8 cellular contexts compared by ENCODE assay signal in the genomic region with DNA sequence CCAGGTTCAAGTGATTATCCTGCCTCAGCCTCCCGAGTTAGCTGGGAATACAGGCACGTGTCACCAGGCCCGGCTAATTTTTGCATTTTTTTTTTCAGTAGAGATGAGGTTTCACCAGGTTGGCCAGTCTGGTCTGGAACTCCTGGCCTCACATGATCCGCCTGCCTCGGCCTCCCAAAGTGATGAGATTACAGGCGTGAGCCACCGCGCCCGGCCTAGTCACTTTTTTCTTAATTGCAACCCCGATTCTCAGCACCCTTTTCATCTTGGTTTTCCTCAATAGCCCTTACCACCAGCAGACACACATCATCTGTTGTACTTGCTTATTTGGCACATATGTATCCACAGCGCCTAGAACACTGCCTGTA.
DNase-seq lines count a peak whose midpoint lies in the region; TF ChIP-seq lines count a peak whose summit lies in the region.

No MANE protein-coding gene starts in this region.

- no peak for TF ChIP-seq CTCF in GM12864 (IDR thresholded peaks at IDR 0.05; ENCODE audit: low read depth, low read length, missing control alignments)
- no peak for TF ChIP-seq CTCF in SU-DHL-6 (IDR thresholded peaks at IDR 0.05; ENCODE audit: insufficient read depth, low read length, poor library complexity, severe bottlenecking)
- no peak for TF ChIP-seq CTCF in fibroblast of mammary gland (conservative IDR thresholded peaks at IDR 0.05; ENCODE audit: control insufficient read depth, insufficient read depth, low read depth, low read length)

- H3K79me2 ChIP-seq in SU-DHL-6 (ENCODE audit: insufficient read depth, low read length) = peaks cover 28% of the 10 kb centered on the region

- H3K36me3 ChIP-seq in SU-DHL-6 (ENCODE audit: low read length) = no peaks in the 10 kb centered on the region; the same call in 1 of the 2 replicates
- peaks cover 11% of the 10 kb centered on the region for H3K36me3 ChIP-seq in rectal smooth muscle tissue (ENCODE audit: control insufficient read depth, insufficient read depth, low read length)

- DNase-seq in GM12864 (ENCODE audit: low read depth) (no peak), fibroblast of mammary gland (ENCODE audit: low read depth) (no peak), midbrain (lab: John Stamatoyannopoulos, UW) (no peak), NCI-H1092 (lab: John Stamatoyannopoulos, UW) (no peak), HuH-7.5 (ENCODE audit: low spot score) (no peak), DMS79 (lab: John Stamatoyannopoulos, UW) (no peak)

- peaks cover 9% of the 10 kb centered on the region for H3K4me1 ChIP-seq in rectal smooth muscle tissue (ENCODE audit: control insufficient read depth, insufficient read depth, low read length)

- H3K27ac ChIP-seq in SU-DHL-6 (ENCODE audit: low read depth, low read length) = peak overlapping the region; percentile 39; the same call in 1 of the 2 replicates
- peak overlapping the region; percentile 54 for H3K27ac ChIP-seq in rectal smooth muscle tissue (ENCODE audit: low read depth, low read length)

- H3K27me3 ChIP-seq in SU-DHL-6 (ENCODE audit: low read length) (no peaks in the 10 kb centered on the region), rectal smooth muscle tissue (ENCODE audit: control insufficient read depth, insufficient read depth, low read length) (no peaks in the 10 kb centered on the region)

- H4K20me1 ChIP-seq in SU-DHL-6 (ENCODE audit: low read depth, low read length) = no peaks in the 10 kb centered on the region

- peak overlapping the region; percentile 100 for H3K9ac ChIP-seq in SU-DHL-6 (ENCODE audit: low read length)
- no peak overlapping the region for H3K9ac ChIP-seq in rectal smooth muscle tissue (ENCODE audit: low read length)

- peaks cover 12% of the 10 kb centered on the region for H3F3A ChIP-seq in SU-DHL-6 (ENCODE audit: insufficient read depth)

- H3K4me3 ChIP-seq in GM12864 (ENCODE audit: low read depth, low read length) (peak overlapping the region; percentile 86), SU-DHL-6 (ENCODE audit: insufficient read depth, low read length, poor library complexity, severe bottlenecking) (peak overlapping the region; percentile 96), fibroblast of mammary gland (ENCODE audit: control insufficient read depth, low read depth, low read length) (peak overlapping the region; percentile 83), rectal smooth muscle tissue (ENCODE audit: low read length) (peak overlapping the region; percentile 78)

- peak overlapping the region; percentile 91 for H2AFZ ChIP-seq in SU-DHL-6 (ENCODE audit: low read depth, low read length, severe bottlenecking)

- no peaks in the 10 kb centered on the region for H3K9me3 ChIP-seq in SU-DHL-6 (ENCODE audit: insufficient read depth, low read length)

- H3K4me2 ChIP-seq in SU-DHL-6 (ENCODE audit: low read depth, low read length, poor library complexity, severe bottlenecking) = peak overlapping the region; percentile 74

- no peaks in the 10 kb centered on the region for H3K9me2 ChIP-seq in SU-DHL-6 (replicated peaks; ENCODE audit: insufficient read depth, low read length)
